8 cellular contexts compared by ENCODE assay signal in the genomic region with DNA sequence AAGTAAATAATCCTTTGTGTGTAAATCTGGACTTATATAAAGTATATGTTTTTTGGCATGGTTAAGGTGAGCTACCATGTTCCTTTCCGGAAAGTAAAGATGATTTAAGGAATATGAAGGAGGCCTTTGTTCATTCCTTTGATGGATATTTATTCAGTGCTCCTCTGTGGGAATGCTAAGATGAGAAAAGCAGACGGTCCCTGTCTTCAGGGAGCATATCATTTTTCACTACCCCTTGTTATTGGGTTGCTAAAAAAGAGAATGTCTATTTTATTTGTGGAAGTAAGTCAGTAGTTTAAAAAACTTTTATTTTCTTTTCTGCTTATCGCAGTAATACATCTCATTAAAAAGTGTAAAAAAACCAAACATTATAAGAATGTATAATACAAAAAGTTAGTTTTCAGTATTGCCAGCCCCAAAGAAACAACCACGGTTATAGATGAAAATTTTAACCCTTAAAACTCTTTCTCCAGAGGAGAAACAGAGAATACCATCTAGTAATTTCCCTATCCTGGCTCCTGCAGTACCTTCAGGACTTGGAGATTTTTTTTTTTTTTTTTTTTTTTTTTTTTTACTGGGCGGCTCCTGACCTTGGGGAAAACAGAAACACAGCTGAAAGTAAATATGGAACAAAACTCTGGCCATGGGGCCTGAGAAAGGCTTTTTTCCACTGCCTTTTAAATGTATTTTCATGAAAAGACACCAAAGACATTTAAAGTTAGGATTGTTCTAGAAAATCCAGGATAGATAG. TPM values are rescaled to one million over a fixed set of nuclear protein-coding genes. Genes with fewer than 3 reads are reported as not detected.
DNase-seq lines count a peak whose midpoint lies in the region; ATAC-seq and TF ChIP-seq lines count a peak whose summit lies in the region.

No MANE protein-coding gene starts in this region.

- no peak for ATAC-seq in HG02588 (IDR thresholded peaks at IDR 0.05; ENCODE audit: unreplicated experiment)
- no peak for ATAC-seq in HG02973 (IDR thresholded peaks at IDR 0.05; ENCODE audit: unreplicated experiment)
- ATAC-seq in GM21786 (IDR thresholded peaks at IDR 0.05; ENCODE audit: unreplicated experiment) = no peak

- H3K4me3 ChIP-seq in OCI-LY1 (ENCODE audit: low read depth, low read length, poor library complexity, severe bottlenecking) (peak overlapping the region; percentile 51), fibroblast of mammary gland (ENCODE audit: control insufficient read depth, low read depth, low read length) (peak overlapping the region; percentile 20), sigmoid colon (peak overlapping the region; percentile 14 to 40 (median 37))

- DNase-seq in DMS53 (lab: John Stamatoyannopoulos, UW) (peak; percentile 76), fibroblast of mammary gland (ENCODE audit: low read depth) (no peak), sigmoid colon (no peak), NCI-H2227 (lab: John Stamatoyannopoulos, UW; ENCODE audit: unreplicated experiment) (no peak)

- no peaks in the 10 kb centered on the region for H4K20me1 ChIP-seq in OCI-LY1 (ENCODE audit: insufficient read depth, low read length)

- H3K9me2 ChIP-seq in OCI-LY1 (ENCODE audit: low read depth, low read length) = no peaks in the 10 kb centered on the region

- TF ChIP-seq EP300 in sigmoid colon (IDR thresholded peaks at IDR 0.05) = no peak

- H3K27me3 ChIP-seq in OCI-LY1 (ENCODE audit: insufficient read depth, low read length) = no peaks in the 10 kb centered on the region
- no peaks in the 10 kb centered on the region for H3K27me3 ChIP-seq in sigmoid colon

- H3K4me2 ChIP-seq in OCI-LY1 (ENCODE audit: low read length) = peak overlapping the region; percentile 75

- WGBS in sigmoid colon, 2 donors = 41 to 65% methylated on average over 5 of the region's 5 CpGs

- intact Hi-C loops in sigmoid colon (cut with DNase I) = no loop called here

- H3K9ac ChIP-seq in OCI-LY1 (ENCODE audit: low read length) = peak overlapping the region; percentile 47; the same call in 1 of the 2 replicates

- H3K9me3 ChIP-seq in OCI-LY1 (ENCODE audit: low read length) (no peaks in the 10 kb centered on the region), sigmoid colon (no peaks in the 10 kb centered on the region)

- H3K4me1 ChIP-seq in OCI-LY1 (ENCODE audit: insufficient read depth, low read length, severe bottlenecking) (peaks cover 25% of the 10 kb centered on the region), sigmoid colon (peaks cover 0 to 15% (median 6%) of the 10 kb centered on the region in 4 donors)

- no peak for TF ChIP-seq POLR2A in sigmoid colon (IDR thresholded peaks at IDR 0.05)

- H2AFZ ChIP-seq in OCI-LY1 (ENCODE audit: low read length) = peak overlapping the region; percentile 78

- no peaks in the 10 kb centered on the region; the same call in 1 of the 2 replicates for H3F3A ChIP-seq in OCI-LY1 (ENCODE audit: insufficient read depth, low read length)

- no peaks in the 10 kb centered on the region for H3K79me2 ChIP-seq in OCI-LY1 (ENCODE audit: insufficient read depth, low read length)

- no peak for TF ChIP-seq CTCF in OCI-LY1 (IDR thresholded peaks at IDR 0.05; ENCODE audit: low read length)
- TF ChIP-seq CTCF in fibroblast of mammary gland (conservative IDR thresholded peaks at IDR 0.05; ENCODE audit: control insufficient read depth, insufficient read depth, low read depth, low read length) = no peak
- no peak for TF ChIP-seq CTCF in sigmoid colon (IDR thresholded peaks at IDR 0.05)

- H3K27ac ChIP-seq in OCI-LY1 (ENCODE audit: low read depth, low read length, poor library complexity, severe bottlenecking) = peak overlapping the region; percentile 76
- peak overlapping the region; percentile 42 to 67 (median 66) for H3K27ac ChIP-seq in sigmoid colon

- H3K36me3 ChIP-seq in OCI-LY1 (ENCODE audit: insufficient read depth, low read length) = no peaks in the 10 kb centered on the region
- no peaks in the 10 kb centered on the region for H3K36me3 ChIP-seq in sigmoid colon

RNA-seq across cellular contexts. Expression of a gene that starts 35.3 kb away (rescaled TPM):
- 100 to 1,000 TPM; 157 to 247 (median 170) TPM for total RNA-seq in sigmoid colon
- 10 to 100 TPM; 58.3 to 96.4 (median 80.2) TPM for polyA plus RNA-seq in sigmoid colon
